ENCODE assay signal across 8 cellular contexts in the genomic region with DNA sequence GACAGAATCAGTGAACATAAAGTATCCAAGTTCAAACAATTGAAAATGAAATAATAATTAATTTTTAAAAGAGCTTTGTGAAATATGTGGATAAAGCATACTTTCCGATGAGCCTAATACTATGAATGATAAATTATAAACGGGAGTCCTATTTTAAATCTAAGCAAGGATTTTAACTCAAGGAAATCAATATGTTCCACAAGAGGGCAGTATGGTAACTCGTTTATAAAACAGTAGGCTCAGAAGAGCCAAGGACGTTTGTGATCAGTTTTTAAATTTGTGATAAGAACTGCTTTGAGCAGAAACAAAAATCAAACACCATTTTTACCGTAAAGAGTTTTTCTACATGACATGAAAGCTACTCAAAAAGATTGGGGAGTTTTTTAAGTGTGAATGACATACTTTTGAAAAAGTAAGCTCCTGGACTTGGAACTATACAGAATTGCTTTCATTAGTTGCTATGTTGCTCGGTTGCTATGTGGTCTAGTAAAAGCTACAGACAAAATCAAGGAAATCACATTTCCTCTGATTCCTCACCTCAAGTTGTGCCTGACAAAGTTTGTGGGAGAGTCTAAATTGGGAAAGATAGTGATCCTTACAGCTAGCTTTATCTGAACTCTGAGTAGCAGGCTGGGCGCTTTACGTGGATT. TPM values are rescaled to one million over a fixed set of nuclear protein-coding genes. Genes with fewer than 3 reads are reported as not detected.
DNase-seq lines count a peak whose midpoint lies in the region; ATAC-seq and TF ChIP-seq lines count a peak whose summit lies in the region.

No MANE protein-coding gene starts in this region.

- no peaks in the 10 kb centered on the region for H3K9me3 ChIP-seq in CD4-positive, CD25-positive, alpha-beta regulatory T cell (ENCODE audit: control insufficient read depth in 2 of 2, low read length in 2 of 2)

- CTCF ChIA-PET in RWPE1 (lab: Yijun Ruan, JAX), result interaction anchor here (0.5 to 2.8 kb wide), 21 partner anchors 9 to 219 kb away, joined by 3 to 26 read pairs (median 4); no protein-coding TSS in a partner anchor

- no peak for ATAC-seq in CD4-positive, CD25-positive, alpha-beta regulatory T cell (ENCODE audit: low read depth in 2 of 2)
- no peak for ATAC-seq in HG03135 (IDR thresholded peaks at IDR 0.05; ENCODE audit: unreplicated experiment)
- no peak for ATAC-seq in HG03039 (IDR thresholded peaks at IDR 0.05; ENCODE audit: unreplicated experiment)

- H3K4me3 Mint-ChIP-seq in CD4-positive, CD25-positive, alpha-beta regulatory T cell, result no peak overlapping the region
- no peak overlapping the region for H3K4me3 Mint-ChIP-seq in progenitor cell of endocrine pancreas (ENCODE audit: low read depth)

- peak in 2 of 3 donors; percentile 42 to 64 for DNase-seq in CD4-positive, CD25-positive, alpha-beta regulatory T cell
- DNase-seq in HS-5 (ENCODE audit: low read depth) (peak; percentile 26), RWPE1 (ENCODE audit: low spot score) (peak; percentile 23), fibroblast of pulmonary artery (ENCODE audit: low read depth) (peak; percentile 76), progenitor cell of endocrine pancreas (ENCODE audit: low spot score, unreplicated experiment) (no peak), islet precursor cell (no peak)

- H3K4me1 ChIP-seq in CD4-positive, CD25-positive, alpha-beta regulatory T cell (ENCODE audit: control insufficient read depth, insufficient read depth, low read length, poor library complexity, severe bottlenecking), result no peaks in the 10 kb centered on the region

- no peaks in the 10 kb centered on the region for H3K9me3 Mint-ChIP-seq in CD4-positive, CD25-positive, alpha-beta regulatory T cell
- no peaks in the 10 kb centered on the region for H3K9me3 Mint-ChIP-seq in progenitor cell of endocrine pancreas (ENCODE audit: low read depth)

- POLR2A ChIA-PET in RWPE1 (lab: Yijun Ruan, JAX; ENCODE audit: low non-redundant PET), result interaction anchor here (1.0 kb wide), 1 partner anchor 177 kb away, joined by 3 read pairs; no protein-coding TSS in a partner anchor

- TF ChIP-seq CTCF in RWPE1 (conservative IDR thresholded peaks at IDR 0.05; ENCODE audit: low read depth) (peak; percentile 66), fibroblast of pulmonary artery (IDR thresholded peaks at IDR 0.05; ENCODE audit: low read length, missing control alignments) (peak; percentile 46), progenitor cell of endocrine pancreas (IDR thresholded peaks at IDR 0.05; ENCODE audit: unreplicated experiment) (peak; percentile 68)

- H3K36me3 ChIP-seq in CD4-positive, CD25-positive, alpha-beta regulatory T cell (ENCODE audit: control insufficient read depth, insufficient read depth, low read length), result no peaks in the 10 kb centered on the region

- no peak overlapping the region for H3K27ac Mint-ChIP-seq in CD4-positive, CD25-positive, alpha-beta regulatory T cell
- H3K27ac Mint-ChIP-seq in progenitor cell of endocrine pancreas, result no peak overlapping the region

- H3K36me3 Mint-ChIP-seq in CD4-positive, CD25-positive, alpha-beta regulatory T cell, result no peaks in the 10 kb centered on the region
- no peaks in the 10 kb centered on the region for H3K36me3 Mint-ChIP-seq in progenitor cell of endocrine pancreas (ENCODE audit: insufficient read depth)

- H3K27me3 Mint-ChIP-seq in CD4-positive, CD25-positive, alpha-beta regulatory T cell, result peaks cover 41% of the 10 kb centered on the region
- H3K27me3 Mint-ChIP-seq in progenitor cell of endocrine pancreas, result peaks cover 40% of the 10 kb centered on the region

- no peak overlapping the region for H3K27ac ChIP-seq in CD4-positive, CD25-positive, alpha-beta regulatory T cell (ENCODE audit: insufficient read depth, low read length, poor library complexity, severe bottlenecking)
- no peak overlapping the region for H3K27ac ChIP-seq in RWPE1

- no peak overlapping the region for H3K4me3 ChIP-seq in CD4-positive, CD25-positive, alpha-beta regulatory T cell (ENCODE audit: low read depth, low read length)
- no peak overlapping the region for H3K4me3 ChIP-seq in fibroblast of pulmonary artery (replicated peaks; ENCODE audit: low read depth, low read length)

- H3K4me1 Mint-ChIP-seq in CD4-positive, CD25-positive, alpha-beta regulatory T cell, result peaks cover 0 to 2% (median 0%) of the 10 kb centered on the region in 4 donors
- no peaks in the 10 kb centered on the region for H3K4me1 Mint-ChIP-seq in progenitor cell of endocrine pancreas (ENCODE audit: low read depth)

- H3K27me3 ChIP-seq in CD4-positive, CD25-positive, alpha-beta regulatory T cell (ENCODE audit: control insufficient read depth, insufficient read depth, low read length), result peaks cover 26% of the 10 kb centered on the region

RNA-seq across cellular contexts. Expression of a gene that starts 11.8 kb away (rescaled TPM):
- total RNA-seq in CD4-positive, CD25-positive, alpha-beta regulatory T cell, result not detected
- polyA plus RNA-seq in CD4-positive, CD25-positive, alpha-beta regulatory T cell, result not detected
- total RNA-seq in progenitor cell of endocrine pancreas, result not detected in 2 replicates

Comparison
In these comparisons a context has a peak if more than half of its experiments do, and no peak if none do; other contexts are left out.
1. DNase-seq: peak in CD4-positive, CD25-positive, alpha-beta regulatory T cell (2 of 3), HS-5 (single experiment), RWPE1 (single experiment) and fibroblast of pulmonary artery (single experiment); none in progenitor cell of endocrine pancreas (single experiment) and islet precursor cell (single experiment).
2. Peak in every context shown above with its lines, with median percentiles within 50 percentile points of each other: CTCF ChIP-seq.